Comparison of ENCODE assay signal across 11 cellular contexts in genomic region chr11:12052676-12053605, GRCh38. TPM values are rescaled to one million over a fixed set of nuclear protein-coding genes. Genes with fewer than 3 reads are reported as not detected.
DNase-seq lines count a peak whose midpoint lies in the region; ATAC-seq and TF ChIP-seq lines count a peak whose summit lies in the region.
"Had no signal": no experiment of that assay in that cellular context is flagged by ENCODE, and none has a peak within 500 bp of the region (broad histone marks: within the 10 kb centered on the region; RNA-seq: fewer than 3 reads in every experiment).

No MANE protein-coding gene starts in this region.

- no peak overlapping the region for H4K8ac ChIP-seq in trophoblast cell (ENCODE audit: low read depth, low read length)

- H3K4me3 Mint-ChIP-seq in neural progenitor cell, result no peak overlapping the region
- H3K4me3 Mint-ChIP-seq: CD4-positive, CD25-positive, alpha-beta regulatory T cell; IgD-negative memory B cell had no signal

- H4K12ac ChIP-seq in trophoblast cell (ENCODE audit: low read depth, low read length), result no peak overlapping the region

- H4K20me1 ChIP-seq in fibroblast of lung (ENCODE audit: control insufficient read depth, extremely low read depth, insufficient read depth, low read length), result no peaks in the 10 kb centered on the region
- H4K20me1 ChIP-seq in neural progenitor cell (ENCODE audit: low read depth), result no peaks in the 10 kb centered on the region

- no peak overlapping the region for H2AFZ ChIP-seq in fibroblast of lung (ENCODE audit: low read length)
- H2AFZ ChIP-seq in neural progenitor cell (replicated peaks), result no peak overlapping the region
- H2AFZ ChIP-seq in trophoblast cell (ENCODE audit: insufficient read depth, low read length, poor library complexity), result no peak overlapping the region

- H3K27me3 Mint-ChIP-seq in neural progenitor cell (ENCODE audit: insufficient read depth, low read depth), result peaks cover 12% of the 10 kb centered on the region
- H3K27me3 Mint-ChIP-seq: CD4-positive, CD25-positive, alpha-beta regulatory T cell; IgD-negative memory B cell had no signal

- no peaks in the 10 kb centered on the region for H3F3A ChIP-seq in neural progenitor cell (ENCODE audit: low read depth)

- H4K91ac ChIP-seq in trophoblast cell (ENCODE audit: low read depth, low read length), result no peak overlapping the region

- POLR2A ChIA-PET in Panc1 (lab: Charles Lee), result no interaction called here

- H3K27ac ChIP-seq in right atrium auricular region, result peak overlapping the region in 1 of 2 donors; percentile 26
- peak overlapping the region; percentile 58 for H3K27ac ChIP-seq in Panc1 (ENCODE audit: low read length)
- peak overlapping the region; percentile 49 for H3K27ac ChIP-seq in fibroblast of lung (ENCODE audit: insufficient read depth, low read length)
- H3K27ac ChIP-seq in tibial artery, result peak overlapping the region; percentile 44 to 65
- no peak overlapping the region for H3K27ac ChIP-seq in neural progenitor cell
- H3K27ac ChIP-seq in caudate nucleus (ENCODE audit: low read depth, low read length), result no peak overlapping the region
- no peak overlapping the region for H3K27ac ChIP-seq in trophoblast cell (ENCODE audit: low read depth, low read length)

- intact Hi-C loops in cardiac septum (cut with DNase I), result loop anchor here (5.0 kb wide), 1 partner anchor 34 kb away; no protein-coding TSS in a partner anchor
- intact Hi-C loops in Panc1 (cut with micrococcal nuclease; ENCODE audit: unreplicated experiment), result no loop called here
- intact Hi-C loops in tibial artery (cut with DNase I; ENCODE audit: low total_unique reads), result no loop called here

- H3K4me2 ChIP-seq in fibroblast of lung (ENCODE audit: extremely low read depth, insufficient read depth, low read length), result no peak overlapping the region
- H3K4me2 ChIP-seq in neural progenitor cell, result no peak overlapping the region
- no peak overlapping the region for H3K4me2 ChIP-seq in trophoblast cell (ENCODE audit: low read length)

- no peaks in the 10 kb centered on the region for H3K36me3 Mint-ChIP-seq in neural progenitor cell
- H3K36me3 Mint-ChIP-seq: CD4-positive, CD25-positive, alpha-beta regulatory T cell; IgD-negative memory B cell had no signal

- BruUV-seq in Panc1 (replicated peaks; lab: Mats Ljungman, UMichigan), result no TSS peak

- H3K18ac ChIP-seq in trophoblast cell (ENCODE audit: low read length), result no peak overlapping the region

- peaks cover 8% of the 10 kb centered on the region for H3K9me3 Mint-ChIP-seq in neural progenitor cell
- H3K9me3 Mint-ChIP-seq: IgD-negative memory B cell had no signal

- no peak overlapping the region for H3K14ac ChIP-seq in trophoblast cell (ENCODE audit: low read length)

- no peak overlapping the region for H3K4ac ChIP-seq in trophoblast cell (ENCODE audit: low read depth, low read length)

- no peak overlapping the region for H2BK120ac ChIP-seq in trophoblast cell (ENCODE audit: insufficient read depth, low read length, poor library complexity)

- H2AK5ac ChIP-seq in trophoblast cell (ENCODE audit: low read length), result no peak overlapping the region

- H3K36me3 ChIP-seq in right atrium auricular region (no peaks in the 10 kb centered on the region), Panc1 (ENCODE audit: control insufficient read depth, insufficient read depth, low read length) (no peaks in the 10 kb centered on the region), fibroblast of lung (ENCODE audit: control insufficient read depth, insufficient read depth, low read length) (no peaks in the 10 kb centered on the region), tibial artery (no peaks in the 10 kb centered on the region), neural progenitor cell (no peaks in the 10 kb centered on the region), trophoblast cell (ENCODE audit: control insufficient read depth in 1 of 2, insufficient read depth in 2 of 2, low read length in 2 of 2) (no peaks in the 10 kb centered on the region)

- TF ChIP-seq CTCF in right atrium auricular region (IDR thresholded peaks at IDR 0.05), result no peak
- TF ChIP-seq CTCF in Panc1 (IDR thresholded peaks at IDR 0.05), result no peak
- no peak for TF ChIP-seq CTCF in fibroblast of lung (conservative IDR thresholded peaks at IDR 0.05 in 1 of 2, IDR thresholded peaks at IDR 0.05 in 1 of 2; ENCODE audit: low read depth in 1 of 2, low read length in 2 of 2)
- no peak for TF ChIP-seq CTCF in tibial artery (IDR thresholded peaks at IDR 0.05)
- TF ChIP-seq CTCF in neural progenitor cell (IDR thresholded peaks at IDR 0.05), result no peak

- H3K4me3 ChIP-seq in right atrium auricular region (no peak overlapping the region), Panc1 (ENCODE audit: low read depth in 2 of 2, low read length in 2 of 2) (no peak overlapping the region), fibroblast of lung (replicated peaks in 1 of 4; ENCODE audit: control extremely low read depth in 1 of 4, insufficient read depth in 1 of 4, low read depth in 3 of 4, low read length in 4 of 4) (no peak overlapping the region), tibial artery (no peak overlapping the region), neural progenitor cell (no peak overlapping the region), trophoblast cell (ENCODE audit: low read depth, low read length) (no peak overlapping the region)

- H3K79me1 ChIP-seq in trophoblast cell (ENCODE audit: low read length), result peaks cover 7% of the 10 kb centered on the region

- CTCF ChIA-PET in Panc1 (lab: Charles Lee), result interaction anchor here (1.1 kb wide), 1 partner anchor 228 kb away, joined by 4 read pairs; no protein-coding TSS in a partner anchor

- peaks cover 0 to 22% of the 10 kb centered on the region in 2 donors for H3K4me1 ChIP-seq in right atrium auricular region
- H3K4me1 ChIP-seq in Panc1 (ENCODE audit: control insufficient read depth, insufficient read depth, low read length), result peaks cover 27% of the 10 kb centered on the region
- H3K4me1 ChIP-seq in fibroblast of lung (ENCODE audit: control insufficient read depth, extremely low read depth, insufficient read depth, low read length), result peaks cover 3% of the 10 kb centered on the region
- peaks cover 3 to 31% (median 24%) of the 10 kb centered on the region in 4 donors for H3K4me1 ChIP-seq in tibial artery
- H3K4me1 ChIP-seq in neural progenitor cell, result no peaks in the 10 kb centered on the region
- H3K4me1 ChIP-seq in trophoblast cell (ENCODE audit: control insufficient read depth in 1 of 2, insufficient read depth in 2 of 2, low read length in 2 of 2), result peaks cover 8 to 9% of the 10 kb centered on the region in 2 experiments

- WGBS in trophoblast cell (ENCODE audit: extremely low coverage, insufficient coverage, insufficient read length), result no CpG with 5 or more reads among the region's 15 CpGs

- DNase-seq in right atrium auricular region (ENCODE audit: low spot score) (peak; percentile 54), cardiac septum (ENCODE audit: low spot score) (no peak), Panc1 (ENCODE audit: low read depth, low spot score) (no peak), fibroblast of lung (ENCODE audit: low read depth in 2 of 2) (no peak), tibial artery (no peak), neural progenitor cell (ENCODE audit: low spot score) (no peak), caudate nucleus (lab: John Stamatoyannopoulos, UW) (no peak), trophoblast cell (no peak)
- DNase-seq: foreskin fibroblast had no signal

- H3K27me3 ChIP-seq in right atrium auricular region (no peaks in the 10 kb centered on the region), Panc1 (ENCODE audit: control insufficient read depth, insufficient read depth, low read length) (no peaks in the 10 kb centered on the region), fibroblast of lung (ENCODE audit: control insufficient read depth, insufficient read depth, low read length) (no peaks in the 10 kb centered on the region), tibial artery (no peaks in the 10 kb centered on the region), neural progenitor cell (no peaks in the 10 kb centered on the region), trophoblast cell (ENCODE audit: insufficient read depth, low read length) (no peaks in the 10 kb centered on the region)

- in situ Hi-C loops in Panc1 (cut with HindIII; ENCODE audit: low pct_unique_long_range_greater_than_20kb, low sequenced_read_pairs), result no loop called here

- H3K9ac ChIP-seq in fibroblast of lung (ENCODE audit: insufficient read depth, low read length) (no peak overlapping the region), neural progenitor cell (no peak overlapping the region), trophoblast cell (ENCODE audit: low read length) (no peak overlapping the region)

- no peak overlapping the region for H3K27ac Mint-ChIP-seq in neural progenitor cell
- H3K27ac Mint-ChIP-seq: CD4-positive, CD25-positive, alpha-beta regulatory T cell had no signal

- ATAC-seq in Panc1, result no peak

- H3K23ac ChIP-seq in trophoblast cell (ENCODE audit: low read length), result no peak overlapping the region

- H3K4me1 Mint-ChIP-seq in neural progenitor cell, result peaks cover 14% of the 10 kb centered on the region
- H3K4me1 Mint-ChIP-seq: IgD-negative memory B cell had no signal

- no peak overlapping the region for H2BK5ac ChIP-seq in trophoblast cell (ENCODE audit: low read depth, low read length, poor library complexity)

- H3K79me2 ChIP-seq in fibroblast of lung (ENCODE audit: control insufficient read depth, insufficient read depth, low read length) (no peaks in the 10 kb centered on the region), neural progenitor cell (ENCODE audit: low read depth) (no peaks in the 10 kb centered on the region), trophoblast cell (ENCODE audit: control insufficient read depth, insufficient read depth, low read length, poor library complexity) (no peaks in the 10 kb centered on the region)

- no peak overlapping the region for H2BK12ac ChIP-seq in trophoblast cell (ENCODE audit: low read length)

- H3K9me3 ChIP-seq in right atrium auricular region, result no peaks in the 10 kb centered on the region
- no peaks in the 10 kb centered on the region for H3K9me3 ChIP-seq in Panc1 (ENCODE audit: control insufficient read depth, insufficient read depth, low read depth, low read length)
- H3K9me3 ChIP-seq in fibroblast of lung (ENCODE audit: control insufficient read depth, insufficient read depth, low read depth, low read length), result no peaks in the 10 kb centered on the region
- no peaks in the 10 kb centered on the region for H3K9me3 ChIP-seq in tibial artery
- no peaks in the 10 kb centered on the region for H3K9me3 ChIP-seq in neural progenitor cell (ENCODE audit: low read depth)
- H3K9me3 ChIP-seq in trophoblast cell (ENCODE audit: insufficient read depth, low read depth, low read length), result peaks cover 2% of the 10 kb centered on the region

RNA-seq across cellular contexts. Expression of gene DKK3, which starts 44.5 kb away (rescaled TPM):
- 1,000 to 10,000 TPM; 2,934 to 5,316 TPM for total RNA-seq in right atrium auricular region
- 980 TPM for total RNA-seq in cardiac septum
- 116 TPM for total RNA-seq in Panc1 (2021; ENCODE audit: unreplicated experiment)
- polyA plus RNA-seq in Panc1 (2012; ENCODE audit: insufficient read length), result 140 TPM
- total RNA-seq in fibroblast of lung, result 387 and 1,064 TPM in 2 replicates
- polyA plus RNA-seq in fibroblast of lung, result 1,283 and 1,566 TPM in 2 replicates
- 748 and 845 TPM in 2 replicates for polyA plus RNA-seq in fibroblast of lung (2012)
- polyA minus RNA-seq in fibroblast of lung (ENCODE audit: low replicate concordance), result 440 and 622 TPM in 2 replicates
- 23.9 and 26.1 TPM in 2 replicates for total RNA-seq in neural progenitor cell (ENCODE audit: low replicate concordance)
- 41.2 and 42.2 TPM in 2 replicates for polyA plus RNA-seq in trophoblast cell (2013)
- total RNA-seq: CD4-positive, CD25-positive, alpha-beta regulatory T cell had no signal
- polyA plus RNA-seq: IgD-negative memory B cell had no signal

RNA-seq across cellular contexts. Expression of gene MICAL2, which starts 57.4 kb away (rescaled TPM):
- total RNA-seq in right atrium auricular region (10 to 100 TPM; 77.6 to 84.5 TPM), cardiac septum (98.7 TPM), Panc1 (2021; ENCODE audit: unreplicated experiment) (199 TPM), fibroblast of lung (88.6 and 275 TPM in 2 replicates), neural progenitor cell (ENCODE audit: low replicate concordance) (0.60 and 0.68 TPM in 2 replicates)
- polyA plus RNA-seq in Panc1 (2012; ENCODE audit: insufficient read length), result 183 TPM
- 78.5 and 120 TPM in 2 replicates for polyA plus RNA-seq in fibroblast of lung
- 125 and 167 TPM in 2 replicates for polyA plus RNA-seq in fibroblast of lung (2012)
- polyA minus RNA-seq in fibroblast of lung (ENCODE audit: low replicate concordance), result 234 and 390 TPM in 2 replicates
- 24.5 and 30.8 TPM in 2 replicates for polyA plus RNA-seq in trophoblast cell (2013)

Comparison
In these comparisons a context has a peak if more than half of its experiments do, and no peak if none do; other contexts are left out.
1. H3K27ac ChIP-seq: peak in Panc1 (single experiment), fibroblast of lung (single experiment) and tibial artery (2 of 2); none in neural progenitor cell (single experiment), caudate nucleus (single experiment) and trophoblast cell (single experiment).
2. RNA of gene MICAL2, which starts 57.4 kb away (total RNA-seq): 88.6 to 275 TPM in fibroblast of lung, 199 TPM in Panc1 (single experiment), 98.7 TPM in cardiac septum (single experiment) and 77.6 to 84.5 TPM in right atrium auricular region; 0.60 to 0.68 TPM in neural progenitor cell; every median in the first group is over 10 times any median in the second.